2 cellular contexts compared by ENCODE assay signal in the genomic region with DNA sequence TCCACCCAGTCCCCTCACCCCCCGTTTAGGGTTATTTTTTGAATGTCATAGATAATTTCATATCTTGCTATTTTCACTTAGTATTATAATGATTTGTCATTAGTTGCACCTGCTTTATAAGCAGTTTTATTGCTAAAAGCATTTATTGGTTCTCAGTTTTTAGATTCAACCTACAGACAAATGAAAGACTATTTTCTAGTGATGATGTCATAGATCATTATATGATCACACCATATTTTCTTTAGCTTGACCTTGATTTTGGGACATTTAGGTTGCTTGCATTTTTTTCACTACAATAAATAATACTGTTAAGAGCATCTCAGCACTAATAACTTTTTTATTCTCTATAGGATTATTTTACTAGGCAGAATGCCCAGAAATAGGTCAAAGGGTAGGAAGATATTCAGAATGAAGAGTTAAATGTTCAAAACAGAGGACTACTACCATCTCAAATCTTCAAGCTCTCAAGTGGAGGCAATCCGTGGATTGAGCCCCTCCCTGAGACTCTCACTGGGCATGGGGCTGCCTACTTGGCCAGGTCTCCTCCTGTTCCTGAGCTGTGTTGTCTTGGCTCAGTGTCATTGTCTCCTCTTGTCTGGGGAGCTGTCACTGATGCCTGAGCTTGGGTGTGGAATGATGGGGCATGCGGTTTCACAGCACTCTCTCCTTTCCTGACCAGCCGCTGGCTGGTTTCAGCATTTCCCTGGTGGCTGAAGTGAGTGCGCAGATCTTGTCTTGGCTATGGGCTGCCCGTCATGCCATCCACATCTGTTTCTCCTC.
A peak's percentile ranks its signal among the peaks of the same experiment; 100 is the strongest.
TF ChIP-seq lines count a peak whose summit lies in the region.

No MANE protein-coding gene starts in this region.

TF ChIP-seq in HEK293, 187 proteins besides CTCF, POLR2A, EP300 and RAD21:
- TF ChIP-seq, protein P1, sequence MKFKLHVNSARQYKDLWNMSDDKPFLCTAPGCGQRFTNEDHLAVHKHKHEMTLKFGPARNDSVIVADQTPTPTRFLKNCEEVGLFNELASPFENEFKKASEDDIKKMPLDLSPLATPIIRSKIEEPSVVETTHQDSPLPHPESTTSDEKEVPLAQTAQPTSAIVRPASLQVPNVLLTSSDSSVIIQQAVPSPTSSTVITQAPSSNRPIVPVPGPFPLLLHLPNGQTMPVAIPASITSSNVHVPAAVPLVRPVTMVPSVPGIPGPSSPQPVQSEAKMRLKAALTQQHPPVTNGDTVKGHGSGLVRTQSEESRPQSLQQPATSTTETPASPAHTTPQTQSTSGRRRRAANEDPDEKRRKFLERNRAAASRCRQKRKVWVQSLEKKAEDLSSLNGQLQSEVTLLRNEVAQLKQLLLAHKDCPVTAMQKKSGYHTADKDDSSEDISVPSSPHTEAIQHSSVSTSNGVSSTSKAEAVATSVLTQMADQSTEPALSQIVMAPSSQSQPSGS (tag by site-specific recombination; IDR thresholded peaks at IDR 0.05; ENCODE audit: low read depth): peak; percentile 74
- TF ChIP-seq ZNF133 (tag by site-specific recombination; IDR thresholded peaks at IDR 0.05): no peak

TF ChIP-seq in K562, 482 proteins besides CTCF, POLR2A, EP300 and RAD21:
- TF ChIP-seq, protein P2, sequence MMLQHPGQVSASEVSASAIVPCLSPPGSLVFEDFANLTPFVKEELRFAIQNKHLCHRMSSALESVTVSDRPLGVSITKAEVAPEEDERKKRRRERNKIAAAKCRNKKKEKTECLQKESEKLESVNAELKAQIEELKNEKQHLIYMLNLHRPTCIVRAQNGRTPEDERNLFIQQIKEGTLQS (IDR thresholded peaks at IDR 0.05): peak; percentile 49; the same call in 1 of the 2 replicates
- TF ChIP-seq, protein P2 (CRISPR knock-in tag; conservative IDR thresholded peaks at IDR 0.05): no peak
- TF ChIP-seq ZNF699 (CRISPR knock-in tag; IDR thresholded peaks at IDR 0.05; ENCODE audit: insufficient replicate concordance): no peak
TF ChIP-seq in K562: peak in this region for 1.
